ENCODE assay signal across 29 cellular contexts in genomic region chr12:125167658-125168057, GRCh38. TPM values are rescaled to one million over a fixed set of nuclear protein-coding genes. Genes with fewer than 3 reads are reported as not detected.
"Had no signal": no experiment of that assay in that cellular context is flagged by ENCODE, and none has a peak within 500 bp of the region (broad histone marks: within the 10 kb centered on the region; RNA-seq: fewer than 3 reads in every experiment).

No MANE protein-coding gene starts in this region.

- H3K27ac ChIP-seq: coronary artery, esophagus muscularis mucosa, foreskin keratinocyte, gastroesophageal sphincter, heart left ventricle, hepatocyte, left lung, parathyroid adenoma, testis, tibial artery had no signal

- H3K4me3 ChIP-seq: coronary artery, esophagus muscularis mucosa, gastroesophageal sphincter, heart left ventricle, hepatocyte, left lung, mucosa of descending colon, smooth muscle cell, testis, tibial artery had no signal

- H3K9me3 ChIP-seq: left lung, mucosa of descending colon, testis had no signal

- H3K4me3 Mint-ChIP-seq: mesothelial cell of epicardium; naive B cell; natural killer cell treated with Interleukin-12 subunit alpha and Interleukin-12 subunit beta and Interleukin-15 and Interleukin-18, amount 100 ng/mL, for 72 hours; neural crest cell; stimulated activated memory B cell treated with anti-CD40 and anti-IgM and Interleukin-4, amounts not matched to agents 10 μg/mL and 1 μg/mL and 100 μg/mL, for 72 hours; type B pancreatic cell had no signal

- H3K4me2 ChIP-seq: hepatocyte, smooth muscle cell had no signal

- H3K27ac Mint-ChIP-seq: mesothelial cell of epicardium; naive B cell; natural killer cell treated with Interleukin-12 subunit alpha and Interleukin-12 subunit beta and Interleukin-15 and Interleukin-18, amount 100 ng/mL, for 72 hours; progenitor cell of endocrine pancreas; stimulated activated memory B cell treated with anti-CD40 and anti-IgM and Interleukin-4, amounts not matched to agents 10 μg/mL and 1 μg/mL and 100 μg/mL, for 72 hours; type B pancreatic cell had no signal

- H3K36me3 Mint-ChIP-seq: mesothelial cell of epicardium; naive B cell; natural killer cell treated with Interleukin-12 subunit alpha and Interleukin-12 subunit beta and Interleukin-15 and Interleukin-18, amount 100 ng/mL, for 72 hours; type B pancreatic cell had no signal

- H3K79me2 ChIP-seq: hepatocyte, parathyroid adenoma had no signal

- H3K4me1 Mint-ChIP-seq: mesothelial cell of epicardium; naive B cell; neural crest cell; stimulated activated memory B cell treated with anti-CD40 and anti-IgM and Interleukin-4, amounts not matched to agents 10 μg/mL and 1 μg/mL and 100 μg/mL, for 72 hours had no signal

- H3K27me3 ChIP-seq: foreskin keratinocyte, heart left ventricle, hepatocyte, testis had no signal

- DNase-seq: dermis blood vessel endothelial cell; effector memory CD4-positive, alpha-beta T cell; foreskin keratinocyte; heart left ventricle; left cardiac atrium; left lung; mesenchymal stem cell; mucosa of descending colon; naive B cell; stimulated activated CD4-positive, alpha-beta T cell treated with anti-CD3 and anti-CD28 coated beads, Interleukin-12 subunit alpha, Interleukin-12 subunit beta, amount 100 ng/mL, for 4 hours; stimulated activated CD4-positive, alpha-beta T cell treated with anti-CD3 and anti-CD28 coated beads, Interleukin-4, amount 100 ng/mL, for 4 hours; stimulated activated naive CD8-positive, alpha-beta T cell treated with anti-CD3 and anti-CD28 coated beads, Interleukin-15, Interleukin-2, amounts not matched to agents 100 U/mL and 50 U/mL, for 24 hours; substantia nigra; testis; tibial artery had no signal

- H3K36me3 ChIP-seq: esophagus muscularis mucosa, gastroesophageal sphincter, heart left ventricle, left lung, tibial artery had no signal

- H2AFZ ChIP-seq: hepatocyte, parathyroid adenoma had no signal

- ATAC-seq: foreskin keratinocyte; gastroesophageal sphincter; heart left ventricle; left cardiac atrium; left lung; mucosa of descending colon; sciatic nerve; stimulated activated memory B cell treated with anti-CD40 and anti-IgM and Interleukin-4, amounts not matched to agents 10 μg/mL and 1 μg/mL and 100 μg/mL, for 72 hours; stimulated activated naive CD8-positive, alpha-beta T cell treated with anti-CD3 and anti-CD28 coated beads, Interleukin-15, Interleukin-2, amounts not matched to agents 100 U/mL and 50 U/mL, for 24 hours had no signal

- H3K4me1 ChIP-seq: foreskin keratinocyte, gastroesophageal sphincter, left lung, parathyroid adenoma, testis, tibial artery had no signal

- H3K9ac ChIP-seq: parathyroid adenoma had no signal

RNA-seq across cellular contexts. Expression of gene TMEM132B, which starts 18.5 kb away (rescaled TPM):
- total RNA-seq: epithelial cell of proximal tubule; natural killer cell treated with Interleukin-12 subunit alpha and Interleukin-12 subunit beta and Interleukin-15 and Interleukin-18, amount 100 ng/mL, for 72 hours; smooth muscle cell had no signal
